ENCODE assay signal across 8 cellular contexts in the genomic region with DNA sequence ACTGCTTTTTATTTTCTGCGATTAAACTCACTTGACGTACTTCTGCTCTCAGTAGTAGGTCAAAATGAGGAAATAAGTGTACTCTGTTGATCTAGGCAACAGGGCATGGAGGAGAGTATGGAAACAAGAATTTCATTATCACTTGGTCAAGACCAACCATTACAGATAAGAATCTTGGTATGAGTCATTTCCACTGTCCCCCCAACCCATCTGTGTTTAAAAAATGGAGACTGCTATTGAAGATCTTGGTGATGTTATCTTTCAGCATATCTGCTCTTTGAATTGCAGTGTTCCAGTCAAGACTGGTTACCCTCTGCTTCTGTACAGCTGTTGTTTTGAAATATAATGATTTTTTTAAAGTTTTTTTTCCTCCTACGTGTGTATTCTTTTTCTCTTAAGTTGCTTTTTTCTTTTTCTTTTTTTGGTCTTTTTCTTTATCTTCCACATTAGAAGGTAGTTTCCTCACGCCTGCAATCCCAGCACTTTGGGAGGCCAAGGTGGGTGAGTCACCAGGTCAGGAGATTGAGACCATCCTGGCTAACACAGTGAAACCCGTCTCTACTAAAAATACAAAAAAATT. TPM values are rescaled to one million over a fixed set of nuclear protein-coding genes. Genes with fewer than 3 reads are reported as not detected.
A peak's percentile ranks its signal among the peaks of the same experiment; 100 is the strongest.
DNase-seq lines count a peak whose midpoint lies in the region; ATAC-seq lines count a peak whose summit lies in the region.

No MANE protein-coding gene starts in this region.

- H3K9me3 ChIP-seq in CD4-positive, CD25-positive, alpha-beta regulatory T cell (ENCODE audit: control insufficient read depth in 2 of 2, low read length in 2 of 2), result peaks cover 7 to 11% of the 10 kb centered on the region in 2 experiments

- H3K4me3 ChIP-seq in CD4-positive, CD25-positive, alpha-beta regulatory T cell (ENCODE audit: low read depth, low read length), result peak overlapping the region; percentile 88

- peaks cover 8% of the 10 kb centered on the region for H3K36me3 ChIP-seq in CD4-positive, CD25-positive, alpha-beta regulatory T cell (ENCODE audit: control insufficient read depth, insufficient read depth, low read length)

- peaks cover 54 to 93% (median 67%) of the 10 kb centered on the region in 4 donors for H3K4me1 Mint-ChIP-seq in CD4-positive, CD25-positive, alpha-beta regulatory T cell
- peaks cover 52% of the 10 kb centered on the region for H3K4me1 Mint-ChIP-seq in activated CD8-positive, alpha-beta T cell treated with anti-CD3 and anti-CD28 coated beads, Interleukin-2, amount 10 ng/mL, durations not matched to agents 7 days and 5 days (ENCODE audit: low read depth)

- CTCF ChIA-PET in activated CD8-positive, alpha-beta T cell treated with anti-CD3 and anti-CD28 coated beads, Interleukin-2, amount 10 ng/mL, durations not matched to agents 7 days and 5 days (lab: Charles Lee), result interaction anchor here (1.0 kb wide), 1 partner anchor 11 kb away, joined by 5 read pairs; a partner anchor contains a TSS

- peaks cover 70% of the 10 kb centered on the region for H3K4me1 ChIP-seq in CD4-positive, CD25-positive, alpha-beta regulatory T cell (ENCODE audit: control insufficient read depth, insufficient read depth, low read length, poor library complexity, severe bottlenecking)

- H3K27me3 ChIP-seq in CD4-positive, CD25-positive, alpha-beta regulatory T cell (ENCODE audit: control insufficient read depth, insufficient read depth, low read length), result no peaks in the 10 kb centered on the region

- DNase-seq in CD4-positive, CD25-positive, alpha-beta regulatory T cell, result peak; percentile 33 to 77 (median 73)
- DNase-seq in activated CD8-positive, alpha-beta T cell treated with anti-CD3 and anti-CD28 coated beads, Interleukin-2, amount 10 ng/mL, durations not matched to agents 7 days and 5 days, result no peak
- DNase-seq in NCI-H2029 (lab: John Stamatoyannopoulos, UW) (no peak), SKM-1 treated with dmso at 0.1 percent for 144 hours (lab: John Stamatoyannopoulos, UW; ENCODE audit: unreplicated experiment) (no peak), anterior cingulate cortex (lab: John Stamatoyannopoulos, UW) (no peak), H4 (ENCODE audit: low spot score) (no peak)

- no peaks in the 10 kb centered on the region for H3K27me3 Mint-ChIP-seq in CD4-positive, CD25-positive, alpha-beta regulatory T cell
- H3K27me3 Mint-ChIP-seq in activated CD8-positive, alpha-beta T cell treated with anti-CD3 and anti-CD28 coated beads, Interleukin-2, amount 10 ng/mL, durations not matched to agents 7 days and 5 days (ENCODE audit: low read depth), result no peaks in the 10 kb centered on the region

- peak overlapping the region; percentile 97 for H3K27ac ChIP-seq in CD4-positive, CD25-positive, alpha-beta regulatory T cell (ENCODE audit: insufficient read depth, low read length, poor library complexity, severe bottlenecking)

- H3K36me3 Mint-ChIP-seq in CD4-positive, CD25-positive, alpha-beta regulatory T cell, result peaks cover 47% of the 10 kb centered on the region
- H3K36me3 Mint-ChIP-seq in activated CD8-positive, alpha-beta T cell treated with anti-CD3 and anti-CD28 coated beads, Interleukin-2, amount 10 ng/mL, durations not matched to agents 7 days and 5 days (ENCODE audit: low read depth), result peaks cover 81% of the 10 kb centered on the region

- H3K9me3 Mint-ChIP-seq in CD4-positive, CD25-positive, alpha-beta regulatory T cell, result peaks cover 0 to 7% (median 1%) of the 10 kb centered on the region in 7 donors
- H3K9me3 Mint-ChIP-seq in activated CD8-positive, alpha-beta T cell treated with anti-CD3 and anti-CD28 coated beads, Interleukin-2, amount 10 ng/mL, durations not matched to agents 7 days and 5 days (ENCODE audit: insufficient read depth), result peaks cover 41% of the 10 kb centered on the region

- peak overlapping the region; percentile 75 to 99 (median 92) for H3K27ac Mint-ChIP-seq in CD4-positive, CD25-positive, alpha-beta regulatory T cell
- H3K27ac Mint-ChIP-seq in activated CD8-positive, alpha-beta T cell treated with anti-CD3 and anti-CD28 coated beads, Interleukin-2, amount 10 ng/mL, durations not matched to agents 7 days and 5 days, result no peak overlapping the region

- H3K4me3 Mint-ChIP-seq in CD4-positive, CD25-positive, alpha-beta regulatory T cell, result peak overlapping the region; percentile 84 to 94 (median 87)
- H3K4me3 Mint-ChIP-seq in activated CD8-positive, alpha-beta T cell treated with anti-CD3 and anti-CD28 coated beads, Interleukin-2, amount 10 ng/mL, durations not matched to agents 7 days and 5 days, result no peak overlapping the region

- peak; percentile 72 to 74 for ATAC-seq in CD4-positive, CD25-positive, alpha-beta regulatory T cell (ENCODE audit: low read depth in 2 of 2)
- peak; percentile 90 for ATAC-seq in GM19328 (IDR thresholded peaks at IDR 0.05; ENCODE audit: unreplicated experiment)
- ATAC-seq in HG03159 (IDR thresholded peaks at IDR 0.05; ENCODE audit: unreplicated experiment), result peak; percentile 94
- peak; percentile 38 for ATAC-seq in activated CD8-positive, alpha-beta T cell treated with anti-CD3 and anti-CD28 coated beads, Interleukin-2, amount 10 ng/mL, durations not matched to agents 7 days and 5 days

- POLR2A ChIA-PET in activated CD8-positive, alpha-beta T cell treated with anti-CD3 and anti-CD28 coated beads, Interleukin-2, amount 10 ng/mL, durations not matched to agents 7 days and 5 days (lab: Charles Lee), result interaction anchor here (1.9 kb wide), 1 partner anchor 11 kb away, joined by 7 read pairs; a partner anchor contains a TSS

RNA-seq across cellular contexts. Expression of a gene that starts 11.7 kb away (rescaled TPM):
- total RNA-seq in CD4-positive, CD25-positive, alpha-beta regulatory T cell, result 154 TPM
- 10 to 100 TPM; 48.0 to 93.3 (median 67.0) TPM for polyA plus RNA-seq in CD4-positive, CD25-positive, alpha-beta regulatory T cell
- 10 to 100 TPM; 20.8 to 21.9 TPM for total RNA-seq in activated CD8-positive, alpha-beta T cell treated with anti-CD3 and anti-CD28 coated beads, Interleukin-2, amount 10 ng/mL, durations not matched to agents 7 days and 5 days
- 9.3 and 15.3 TPM in 2 replicates for total RNA-seq in H4 (2014; rRNA removed; shearing (Covaris generic))

RNA-seq across cellular contexts. Expression of a gene that starts 38.5 kb away (rescaled TPM):
- total RNA-seq in CD4-positive, CD25-positive, alpha-beta regulatory T cell, result 22.0 TPM
- 10 to 100 TPM; 28.4 to 65.8 (median 47.0) TPM for polyA plus RNA-seq in CD4-positive, CD25-positive, alpha-beta regulatory T cell
- total RNA-seq in activated CD8-positive, alpha-beta T cell treated with anti-CD3 and anti-CD28 coated beads, Interleukin-2, amount 10 ng/mL, durations not matched to agents 7 days and 5 days, result 1 to 10 TPM in 1 of 2 experiments, under 1 TPM in 1; 0.40 to 1.1 TPM
- 21.7 and 35.5 TPM in 2 replicates for total RNA-seq in H4 (2014; rRNA removed; shearing (Covaris generic))

Comparison
In these comparisons a context has a peak if more than half of its experiments do, and no peak if none do; other contexts are left out.
1. ATAC-seq: peak in every context shown above with its lines; median percentile 94 in HG03159; 90 in GM19328; 73 in CD4-positive, CD25-positive, alpha-beta regulatory T cell; 38 in activated CD8-positive, alpha-beta T cell treated with anti-CD3 and anti-CD28 coated beads, Interleukin-2, amount 10 ng/mL, durations not matched to agents 7 days and 5 days.
2. DNase-seq: peak in CD4-positive, CD25-positive, alpha-beta regulatory T cell (3 of 3); none in activated CD8-positive, alpha-beta T cell treated with anti-CD3 and anti-CD28 coated beads, Interleukin-2, amount 10 ng/mL, durations not matched to agents 7 days and 5 days (single experiment), NCI-H2029 (single experiment), SKM-1 treated with dmso at 0.1 percent for 144 hours (single experiment), anterior cingulate cortex (0 of 58) and H4 (single experiment).
3. RNA of a gene that starts 38.5 kb away (total RNA-seq): 21.7 to 35.5 TPM in H4 and 22.0 TPM in CD4-positive, CD25-positive, alpha-beta regulatory T cell (single experiment); 0.40 to 1.1 TPM in activated CD8-positive, alpha-beta T cell treated with anti-CD3 and anti-CD28 coated beads, Interleukin-2, amount 10 ng/mL, durations not matched to agents 7 days and 5 days; every median in the first group is over 10 times any median in the second.